ENCODE assay signal across 24 cellular contexts in genomic region chr3:16950845-16951244, GRCh38.
DNase-seq lines count a peak whose midpoint lies in the region; ATAC-seq and FAIRE-seq lines count a peak whose summit lies in the region.
"Had no signal": no experiment of that assay in that cellular context is flagged by ENCODE, and none has a peak within 500 bp of the region (broad histone marks: within the 10 kb centered on the region; RNA-seq: fewer than 3 reads in every experiment).

No MANE protein-coding gene starts in this region.

- peaks cover 15% of the 10 kb centered on the region for H3K4me1 ChIP-seq in CD8-positive, alpha-beta memory T cell (ENCODE audit: insufficient read depth, low read length)
- no peaks in the 10 kb centered on the region for H3K4me1 ChIP-seq in trophoblast cell (ENCODE audit: control insufficient read depth in 1 of 2, insufficient read depth in 2 of 2, low read length in 2 of 2)
- H3K4me1 ChIP-seq: A549 had no signal

- CTCF ChIA-PET in CD8-positive, alpha-beta memory T cell (lab: Charles Lee): no interaction called here

- H3K27me3 ChIP-seq in CD8-positive, alpha-beta memory T cell (ENCODE audit: insufficient read depth, low read length, poor library complexity, severe bottlenecking): no peaks in the 10 kb centered on the region
- no peaks in the 10 kb centered on the region for H3K27me3 ChIP-seq in trophoblast cell (ENCODE audit: insufficient read depth, low read length)
- H3K27me3 ChIP-seq: MG63 had no signal

- no peak for DNase-seq in activated naive CD8-positive, alpha-beta T cell treated with anti-CD3 and anti-CD28 coated beads for 36 hours
- DNase-seq in GM19239 (ENCODE audit: insufficient read length, low spot score) (no peak), left lobe of liver (ENCODE audit: low spot score) (no peak), trophoblast cell (no peak)
- DNase-seq in CD8-positive, alpha-beta memory T cell: no peak
- DNase-seq: CD4-positive, CD25-positive, alpha-beta regulatory T cell; DND-41; GOT3; HCEC 1CT; MG63; NCI-H1417; NCI-H1694 treated with DMSO at 0.1 percent for 48 hours; NCI-H2107; NCI-H446 treated with DMSO at 0.1 percent for 48 hours; NCI-H526 treated with DMSO at 0.1 percent for 48 hours; PC-9; RPMI8226; SHP77 treated with DMSO at 0.1 percent for 48 hours had no signal

- H3K79me2 ChIP-seq in trophoblast cell (ENCODE audit: control insufficient read depth, insufficient read depth, low read length, poor library complexity): no peaks in the 10 kb centered on the region

- H3K23ac ChIP-seq in trophoblast cell (ENCODE audit: low read length): no peak overlapping the region

- H2BK12ac ChIP-seq in trophoblast cell (ENCODE audit: low read length): no peak overlapping the region

- no peak overlapping the region for H4K12ac ChIP-seq in trophoblast cell (ENCODE audit: low read depth, low read length)

- H3K9me3 Mint-ChIP-seq in activated naive CD8-positive, alpha-beta T cell (ENCODE audit: low read depth): no peaks in the 10 kb centered on the region
- peaks cover 4% of the 10 kb centered on the region for H3K9me3 Mint-ChIP-seq in activated naive CD8-positive, alpha-beta T cell treated with anti-CD3 and anti-CD28 coated beads for 36 hours
- H3K9me3 Mint-ChIP-seq in CD8-positive, alpha-beta memory T cell: peaks cover 0 to 2% (median 0%) of the 10 kb centered on the region in 5 donors

- peak; percentile 8 for FAIRE-seq in GM19239 (lab: Jason Lieb, UNC)
- FAIRE-seq: A549, GM12878, K562 had no signal

- no peaks in the 10 kb centered on the region for H3K9me3 ChIP-seq in CD8-positive, alpha-beta memory T cell (ENCODE audit: low read length)
- H3K9me3 ChIP-seq in trophoblast cell (ENCODE audit: insufficient read depth, low read depth, low read length): no peaks in the 10 kb centered on the region
- H3K9me3 ChIP-seq: A549, MG63 had no signal

- POLR2A ChIA-PET in CD8-positive, alpha-beta memory T cell (lab: Charles Lee): no interaction called here

- ATAC-seq in left lobe of liver (peak; percentile 44), GM19455 (IDR thresholded peaks at IDR 0.05; ENCODE audit: unreplicated experiment) (no peak)
- ATAC-seq: A549, GM12878, K562 had no signal

- H4K8ac ChIP-seq in trophoblast cell (ENCODE audit: low read depth, low read length): no peak overlapping the region

- H3K36me3 Mint-ChIP-seq in activated naive CD8-positive, alpha-beta T cell: no peaks in the 10 kb centered on the region
- peaks cover 6% of the 10 kb centered on the region for H3K36me3 Mint-ChIP-seq in activated naive CD8-positive, alpha-beta T cell treated with anti-CD3 and anti-CD28 coated beads for 36 hours
- peaks cover 0 to 2% (median 0%) of the 10 kb centered on the region in 3 donors for H3K36me3 Mint-ChIP-seq in CD8-positive, alpha-beta memory T cell

- no peak overlapping the region for H3K4me3 ChIP-seq in CD8-positive, alpha-beta memory T cell (ENCODE audit: low read length)
- no peak overlapping the region for H3K4me3 ChIP-seq in trophoblast cell (ENCODE audit: low read depth, low read length)
- H3K4me3 ChIP-seq: A549, GM12878, K562, MG63, PC-9, SK-N-MC had no signal

- no peak overlapping the region for H2BK5ac ChIP-seq in trophoblast cell (ENCODE audit: low read depth, low read length, poor library complexity)

- peak overlapping the region; percentile 0 for H3K27ac Mint-ChIP-seq in activated naive CD8-positive, alpha-beta T cell
- no peak overlapping the region for H3K27ac Mint-ChIP-seq in activated naive CD8-positive, alpha-beta T cell treated with anti-CD3 and anti-CD28 coated beads for 36 hours
- H3K27ac Mint-ChIP-seq in CD8-positive, alpha-beta memory T cell: peak overlapping the region in 4 of 8 donors; percentile 4 to 35 (median 22)
- H3K27ac Mint-ChIP-seq: CD4-positive, CD25-positive, alpha-beta regulatory T cell had no signal

- no peak overlapping the region for H3K18ac ChIP-seq in trophoblast cell (ENCODE audit: low read length)

- no peak overlapping the region for H3K4ac ChIP-seq in trophoblast cell (ENCODE audit: low read depth, low read length)

- H3K36me3 ChIP-seq in CD8-positive, alpha-beta memory T cell (ENCODE audit: insufficient read depth, low read length): no peaks in the 10 kb centered on the region
- H3K36me3 ChIP-seq in trophoblast cell (ENCODE audit: control insufficient read depth in 1 of 2, insufficient read depth in 2 of 2, low read length in 2 of 2): no peaks in the 10 kb centered on the region
- H3K36me3 ChIP-seq: MG63 had no signal

- H3K14ac ChIP-seq in trophoblast cell (ENCODE audit: low read length): no peak overlapping the region

- WGBS in trophoblast cell (ENCODE audit: extremely low coverage, insufficient coverage, insufficient read length): no CpG with 5 or more reads among the region's 1 CpG

- no peak overlapping the region for H4K91ac ChIP-seq in trophoblast cell (ENCODE audit: low read depth, low read length)

- peaks cover 50% of the 10 kb centered on the region for H3K4me1 Mint-ChIP-seq in activated naive CD8-positive, alpha-beta T cell (ENCODE audit: low read depth)
- H3K4me1 Mint-ChIP-seq in activated naive CD8-positive, alpha-beta T cell treated with anti-CD3 and anti-CD28 coated beads for 36 hours: peaks cover 36% of the 10 kb centered on the region
- H3K4me1 Mint-ChIP-seq in CD8-positive, alpha-beta memory T cell: peaks cover 47 to 72% (median 54%) of the 10 kb centered on the region in 3 donors

- H3K9ac ChIP-seq in trophoblast cell (ENCODE audit: low read length): no peak overlapping the region

- H3K79me1 ChIP-seq in trophoblast cell (ENCODE audit: low read length): no peaks in the 10 kb centered on the region

- no peaks in the 10 kb centered on the region for H3K27me3 Mint-ChIP-seq in activated naive CD8-positive, alpha-beta T cell
- H3K27me3 Mint-ChIP-seq in activated naive CD8-positive, alpha-beta T cell treated with anti-CD3 and anti-CD28 coated beads for 36 hours: no peaks in the 10 kb centered on the region
- H3K27me3 Mint-ChIP-seq in CD8-positive, alpha-beta memory T cell: no peaks in the 10 kb centered on the region
- H3K27me3 Mint-ChIP-seq: CD4-positive, CD25-positive, alpha-beta regulatory T cell had no signal

- H3K27ac ChIP-seq in CD8-positive, alpha-beta memory T cell (ENCODE audit: low read depth, low read length): no peak overlapping the region
- no peak overlapping the region for H3K27ac ChIP-seq in trophoblast cell (ENCODE audit: low read depth, low read length)
- H3K27ac ChIP-seq: A549, PC-9, SK-N-MC had no signal

- no peak overlapping the region for H3K4me2 ChIP-seq in trophoblast cell (ENCODE audit: low read length)
- H3K4me2 ChIP-seq: A549, PC-9 had no signal

- no peak overlapping the region for H2AFZ ChIP-seq in trophoblast cell (ENCODE audit: insufficient read depth, low read length, poor library complexity)
- H2AFZ ChIP-seq: PC-9 had no signal

- no peak overlapping the region for H2BK120ac ChIP-seq in trophoblast cell (ENCODE audit: insufficient read depth, low read length, poor library complexity)

- H3K4me3 Mint-ChIP-seq in activated naive CD8-positive, alpha-beta T cell: no peak overlapping the region
- no peak overlapping the region for H3K4me3 Mint-ChIP-seq in activated naive CD8-positive, alpha-beta T cell treated with anti-CD3 and anti-CD28 coated beads for 36 hours
- H3K4me3 Mint-ChIP-seq in CD8-positive, alpha-beta memory T cell: peak overlapping the region in 3 of 7 donors; percentile 24 to 58 (median 47)

- no peak overlapping the region for H2AK5ac ChIP-seq in trophoblast cell (ENCODE audit: low read length)
